In genomic region chrX:130110379-130111219, GRCh38 we compare ENCODE assay signal across 8 cellular contexts. TPM values are rescaled to one million over a fixed set of nuclear protein-coding genes. Genes with fewer than 3 reads are reported as not detected.
A peak's percentile ranks its signal among the peaks of the same experiment; 100 is the strongest.
DNase-seq lines count a peak whose midpoint lies in the region; ATAC-seq and TF ChIP-seq lines count a peak whose summit lies in the region.

ELF4 (minus strand) TSS chrX:130110497; CDS start chrX:130081330, 29,167 bp downstream.

- WGBS in HUES64: under 1% methylated on average over 66 of the region's 123 CpGs
- 0 to 42% (median 18%) methylated on average over 4 to 107 of the region's 123 CpGs; no CpG with 5 or more reads in 1 of the 5 donors for WGBS in spleen, 5 donors

- H3K36me3 ChIP-seq in HUES64 (ENCODE audit: insufficient read depth, low read length): no peaks in the 10 kb centered on the region
- H3K36me3 ChIP-seq in SU-DHL-6 (ENCODE audit: low read length): no peaks in the 10 kb centered on the region
- H3K36me3 ChIP-seq in ascending aorta: no peaks in the 10 kb centered on the region
- no peaks in the 10 kb centered on the region for H3K36me3 ChIP-seq in iPS-18a (ENCODE audit: control insufficient read depth, low read depth, low read length)
- no peaks in the 10 kb centered on the region for H3K36me3 ChIP-seq in spleen

- no peaks in the 10 kb centered on the region for H3K9me3 ChIP-seq in HUES64 (ENCODE audit: insufficient read depth, low read depth, low read length)
- no peaks in the 10 kb centered on the region for H3K9me3 ChIP-seq in SU-DHL-6 (ENCODE audit: insufficient read depth, low read length)
- no peaks in the 10 kb centered on the region for H3K9me3 ChIP-seq in ascending aorta
- no peaks in the 10 kb centered on the region for H3K9me3 ChIP-seq in iPS-18a (ENCODE audit: control insufficient read depth, low read depth, low read length)
- H3K9me3 ChIP-seq in spleen: no peaks in the 10 kb centered on the region

- no peaks in the 10 kb centered on the region for H4K20me1 ChIP-seq in SU-DHL-6 (ENCODE audit: low read depth, low read length)

- in situ Hi-C loops in GM18951 (cut with MboI; ENCODE audit: low sequenced_read_pairs, unreplicated experiment): no loop called here

- peak; percentile 12 for DNase-seq in Ammon's horn (ENCODE audit: low spot score)
- DNase-seq in ascending aorta (ENCODE audit: low spot score in 2 of 2): peak in 1 of 2 donors; percentile 75
- peak; percentile 88 for DNase-seq in spleen

- H2AFZ ChIP-seq in SU-DHL-6 (ENCODE audit: low read depth, low read length, severe bottlenecking): no peak within 1 kb of the TSS

- TF ChIP-seq POLR2A in GM18951 (IDR thresholded peaks at IDR 0.05; ENCODE audit: extremely low read depth, insufficient read depth, insufficient read length) (peak; percentile 21), spleen (IDR thresholded peaks at IDR 0.05) (no peak)

- no peak for TF ChIP-seq CTCF in SU-DHL-6 (IDR thresholded peaks at IDR 0.05; ENCODE audit: insufficient read depth, low read length, poor library complexity, severe bottlenecking)
- no peak for TF ChIP-seq CTCF in ascending aorta (IDR thresholded peaks at IDR 0.05)
- peak in 1 of 11 experiments; percentile 20 for TF ChIP-seq CTCF in spleen (IDR thresholded peaks at IDR 0.05 in 8 of 11, conservative IDR thresholded peaks at IDR 0.05 in 3 of 11)

- peaks cover 4% of the 10 kb centered on the region; the same call in 1 of the 2 replicates for H3F3A ChIP-seq in SU-DHL-6 (ENCODE audit: insufficient read depth)

- ATAC-seq in HG02938 (IDR thresholded peaks at IDR 0.05; ENCODE audit: unreplicated experiment): no peak

- H3K4me2 ChIP-seq in SU-DHL-6 (ENCODE audit: low read depth, low read length, poor library complexity, severe bottlenecking): peak within 1 kb of the TSS; percentile 80

- H3K27ac ChIP-seq in HUES64 (ENCODE audit: low read depth, low read length): no peak within 1 kb of the TSS
- H3K27ac ChIP-seq in SU-DHL-6 (ENCODE audit: low read depth, low read length): peak within 1 kb of the TSS; percentile 74
- H3K27ac ChIP-seq in ascending aorta: peak within 1 kb of the TSS; percentile 96
- no peak within 1 kb of the TSS for H3K27ac ChIP-seq in iPS-18a (ENCODE audit: low read length)
- H3K27ac ChIP-seq in spleen: peak within 1 kb of the TSS; percentile 77 to 96 (median 92)

- no peak within 1 kb of the TSS for H3K9ac ChIP-seq in HUES64 (ENCODE audit: low read depth, low read length)
- peak within 1 kb of the TSS; percentile 89 for H3K9ac ChIP-seq in SU-DHL-6 (ENCODE audit: low read length)
- H3K9ac ChIP-seq in iPS-18a (ENCODE audit: low read length): no peak within 1 kb of the TSS

- no peaks in the 10 kb centered on the region for H3K9me2 ChIP-seq in SU-DHL-6 (replicated peaks; ENCODE audit: insufficient read depth, low read length)

- H3K79me2 ChIP-seq in SU-DHL-6 (ENCODE audit: insufficient read depth, low read length): peaks cover 44% of the 10 kb centered on the region

- intact Hi-C loops in ascending aorta (cut with DNase I) (loop anchor here (2.0 to 5.0 kb wide), 2 partner anchors 56 to 508 kb away; no protein-coding TSS in a partner anchor), spleen (cut with DNase I; ENCODE audit: low total_unique reads) (no loop called here)

- H3K4me3 ChIP-seq in HUES64 (ENCODE audit: low read length): peak within 1 kb of the TSS; percentile 45
- H3K4me3 ChIP-seq in SU-DHL-6 (ENCODE audit: insufficient read depth, low read length, poor library complexity, severe bottlenecking): peak within 1 kb of the TSS; percentile 63
- peak within 1 kb of the TSS; percentile 63 to 94 for H3K4me3 ChIP-seq in ascending aorta
- peak within 1 kb of the TSS; percentile 30 for H3K4me3 ChIP-seq in iPS-18a (ENCODE audit: low read length)
- H3K4me3 ChIP-seq in spleen: peak within 1 kb of the TSS; percentile 49 to 78 (median 56)

- H3K4me1 ChIP-seq in HUES64 (ENCODE audit: insufficient read depth, low read length) (peaks cover 12% of the 10 kb centered on the region), ascending aorta (peaks cover 4% of the 10 kb centered on the region in 2 donors), iPS-18a (ENCODE audit: control insufficient read depth, low read depth, low read length) (no peaks in the 10 kb centered on the region), spleen (peaks cover 0 to 48% (median 26%) of the 10 kb centered on the region in 6 donors)

- H3K27me3 ChIP-seq in HUES64 (ENCODE audit: insufficient read depth, low read length): peaks cover 38% of the 10 kb centered on the region
- H3K27me3 ChIP-seq in SU-DHL-6 (ENCODE audit: low read length): no peaks in the 10 kb centered on the region
- no peaks in the 10 kb centered on the region for H3K27me3 ChIP-seq in ascending aorta
- H3K27me3 ChIP-seq in iPS-18a (ENCODE audit: control insufficient read depth, insufficient read depth, low read length): peaks cover 36% of the 10 kb centered on the region
- H3K27me3 ChIP-seq in spleen (replicated peaks in 1 of 7): no peaks in the 10 kb centered on the region

RNA-seq across cellular contexts. Expression of gene ELF4, which starts in this region (rescaled TPM):
- 0.40 TPM for polyA plus RNA-seq in HUES64 (2013, experiment 1 of 2)
- polyA plus RNA-seq in HUES64 (2013, experiment 2 of 2): 0.82 TPM
- 25.7 TPM for total RNA-seq in ascending aorta
- 10 to 100 TPM; 28.7 to 35.3 (median 32.5) TPM for total RNA-seq in spleen
- 10 to 100 TPM in 1 of 3 donors, 1 to 10 TPM in 2; 6.4 to 10.3 (median 7.0) TPM for polyA plus RNA-seq in spleen

Comparison
In these comparisons a context has a peak if more than half of its experiments do, and no peak if none do; other contexts are left out.
1. H3K27ac ChIP-seq: peak in SU-DHL-6 (single experiment), ascending aorta (2 of 2) and spleen (8 of 8); none in HUES64 (single experiment) and iPS-18a (single experiment).
2. Peak in every context shown above with its lines, with median percentiles within 50 percentile points of each other: H3K4me3 ChIP-seq.